Comparison of ENCODE assay signal across 15 cellular contexts in genomic region chr15:100897201-100897872, GRCh38. TPM values are rescaled to one million over a fixed set of nuclear protein-coding genes. Genes with fewer than 3 reads are reported as not detected.
"Had no signal": no experiment of that assay in that cellular context is flagged by ENCODE, and none has a peak within 500 bp of the region (broad histone marks: within the 10 kb centered on the region; RNA-seq: fewer than 3 reads in every experiment).

No MANE protein-coding gene starts in this region.

- H3K27me3 ChIP-seq: sigmoid colon, testis had no signal

- H3K4me3 ChIP-seq: coronary artery, gastroesophageal sphincter, sigmoid colon, testis had no signal

- DNase-seq: activated CD4-positive, alpha-beta T cell treated with anti-CD3 and anti-CD28 coated beads, Interleukin-2, amount 50 U/mL, for 1 hour; activated CD4-positive, CD25-positive, alpha-beta regulatory T cell treated with anti-CD3 and anti-CD28 coated beads, Interleukin-2, amount 50 U/mL, for 72 hours; activated CD8-positive, alpha-beta T cell treated with anti-CD3 and anti-CD28 coated beads, Interleukin-2, amount 10 ng/mL, durations not matched to agents 7 days and 5 days; head of caudate nucleus; left cardiac atrium; occipital lobe; retina; sigmoid colon; stimulated activated CD4-positive, alpha-beta T cell treated with anti-CD3 and anti-CD28 coated beads, Interleukin-2, amount 100 ng/mL, for 48 hours; stimulated activated naive CD4-positive, alpha-beta T cell; T-cell; testis; WERI-Rb-1 had no signal

- ATAC-seq: activated CD8-positive, alpha-beta T cell treated with anti-CD3 and anti-CD28 coated beads, Interleukin-2, amount 10 ng/mL, durations not matched to agents 7 days and 5 days; gastroesophageal sphincter; left cardiac atrium; T-cell had no signal

- H3K36me3 ChIP-seq: gastroesophageal sphincter, WERI-Rb-1 had no signal

- H3K9me3 ChIP-seq: gastroesophageal sphincter, sigmoid colon, testis had no signal

- H3K27ac ChIP-seq: coronary artery, sigmoid colon, testis, WERI-Rb-1 had no signal

RNA-seq across cellular contexts. Expression of gene ALDH1A3, which starts 17.7 kb away (rescaled TPM):
- total RNA-seq: activated CD8-positive, alpha-beta T cell treated with anti-CD3 and anti-CD28 coated beads, Interleukin-2, amount 10 ng/mL, durations not matched to agents 7 days and 5 days had no signal
